In genomic region chr12:101086490-101086889, GRCh38 we compare ENCODE assay signal across 1 cellular context.
TF ChIP-seq lines count a peak whose summit lies in the region.

No MANE protein-coding gene starts in this region.

TF ChIP-seq in GM23338, 12 proteins besides CTCF, POLR2A, EP300 and RAD21:
- TF ChIP-seq, protein P1, sequence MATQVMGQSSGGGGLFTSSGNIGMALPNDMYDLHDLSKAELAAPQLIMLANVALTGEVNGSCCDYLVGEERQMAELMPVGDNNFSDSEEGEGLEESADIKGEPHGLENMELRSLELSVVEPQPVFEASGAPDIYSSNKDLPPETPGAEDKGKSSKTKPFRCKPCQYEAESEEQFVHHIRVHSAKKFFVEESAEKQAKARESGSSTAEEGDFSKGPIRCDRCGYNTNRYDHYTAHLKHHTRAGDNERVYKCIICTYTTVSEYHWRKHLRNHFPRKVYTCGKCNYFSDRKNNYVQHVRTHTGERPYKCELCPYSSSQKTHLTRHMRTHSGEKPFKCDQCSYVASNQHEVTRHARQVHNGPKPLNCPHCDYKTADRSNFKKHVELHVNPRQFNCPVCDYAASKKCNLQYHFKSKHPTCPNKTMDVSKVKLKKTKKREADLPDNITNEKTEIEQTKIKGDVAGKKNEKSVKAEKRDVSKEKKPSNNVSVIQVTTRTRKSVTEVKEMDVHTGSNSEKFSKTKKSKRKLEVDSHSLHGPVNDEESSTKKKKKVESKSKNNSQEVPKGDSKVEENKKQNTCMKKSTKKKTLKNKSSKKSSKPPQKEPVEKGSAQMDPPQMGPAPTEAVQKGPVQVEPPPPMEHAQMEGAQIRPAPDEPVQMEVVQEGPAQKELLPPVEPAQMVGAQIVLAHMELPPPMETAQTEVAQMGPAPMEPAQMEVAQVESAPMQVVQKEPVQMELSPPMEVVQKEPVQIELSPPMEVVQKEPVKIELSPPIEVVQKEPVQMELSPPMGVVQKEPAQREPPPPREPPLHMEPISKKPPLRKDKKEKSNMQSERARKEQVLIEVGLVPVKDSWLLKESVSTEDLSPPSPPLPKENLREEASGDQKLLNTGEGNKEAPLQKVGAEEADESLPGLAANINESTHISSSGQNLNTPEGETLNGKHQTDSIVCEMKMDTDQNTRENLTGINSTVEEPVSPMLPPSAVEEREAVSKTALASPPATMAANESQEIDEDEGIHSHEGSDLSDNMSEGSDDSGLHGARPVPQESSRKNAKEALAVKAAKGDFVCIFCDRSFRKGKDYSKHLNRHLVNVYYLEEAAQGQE (IDR thresholded peaks at IDR 0.05; ENCODE audit: unreplicated experiment), result no peak
- TF ChIP-seq POLR2AphosphoS5 (IDR thresholded peaks at IDR 0.05; ENCODE audit: low read depth) (no peak), EZH2 (IDR thresholded peaks at IDR 0.05; ENCODE audit: low read depth, unreplicated experiment) (no peak), CREB1 (CRISPR knock-in tag; IDR thresholded peaks at IDR 0.05; ENCODE audit: low read depth) (no peak), ETS1 (IDR thresholded peaks at IDR 0.05) (no peak), EZH2phosphoT487 (IDR thresholded peaks at IDR 0.05; ENCODE audit: unreplicated experiment) (no peak), STAT1 (IDR thresholded peaks at IDR 0.05; ENCODE audit: unreplicated experiment) (no peak), JUNB (IDR thresholded peaks at IDR 0.05; ENCODE audit: unreplicated experiment) (no peak), ZNF114 (CRISPR knock-in tag; IDR thresholded peaks at IDR 0.05) (no peak), NANOG (IDR thresholded peaks at IDR 0.05; ENCODE audit: borderline replicate concordance) (no peak)
